1 cellular context compared by ENCODE assay signal in the genomic region with DNA sequence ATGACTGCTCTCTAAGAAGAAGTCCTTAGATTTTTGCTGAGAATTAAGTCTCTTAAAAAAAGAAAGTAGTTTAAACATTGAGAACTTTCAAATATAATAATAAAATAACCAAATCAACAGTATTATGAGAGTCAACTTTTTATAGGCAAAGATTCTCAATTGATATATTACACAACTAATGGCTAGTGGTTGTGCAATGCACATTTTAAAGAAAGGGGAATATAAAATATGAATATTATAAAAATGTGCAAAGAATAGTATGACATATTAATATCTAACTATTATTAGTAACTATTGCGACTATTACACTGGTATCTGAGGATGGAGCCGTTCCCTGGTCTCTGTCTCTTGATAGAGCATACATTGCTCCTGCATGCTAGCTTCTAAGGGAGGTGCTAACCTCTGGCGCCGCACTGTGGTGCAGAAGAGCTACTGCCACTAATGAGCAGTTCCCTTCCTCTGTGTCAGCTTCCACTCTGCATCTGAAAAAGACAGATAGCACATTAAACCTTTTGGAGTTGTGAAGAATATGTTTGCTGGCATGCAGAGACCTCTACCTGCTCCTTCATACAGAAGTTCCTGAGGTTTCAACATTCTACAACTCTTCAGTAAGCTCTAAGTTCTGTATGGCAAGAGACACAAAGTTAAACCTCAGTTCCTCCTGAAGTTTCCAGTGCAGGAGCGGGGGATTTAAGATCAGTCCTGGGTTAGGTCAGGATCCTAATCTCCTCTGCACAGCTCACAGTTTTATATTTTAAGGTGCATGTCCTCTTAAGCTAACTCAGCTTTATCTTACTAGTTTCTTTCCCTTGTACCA.
TF ChIP-seq lines count a peak whose summit lies in the region.

No MANE protein-coding gene starts in this region.

TF ChIP-seq in K562, 482 proteins besides CTCF, POLR2A, EP300 and RAD21 (continued from another document):
- TF ChIP-seq SPI1 (IDR thresholded peaks at IDR 0.05; ENCODE audit: borderline replicate concordance, low read depth, low read length) (peak; percentile 53), JUND (IDR thresholded peaks at IDR 0.05; ENCODE audit: borderline replicate concordance, low read depth, low read length) (0 out of 2 replicates have a peak, but pooled peaks have one; percentile 20), JUND (tag; IDR thresholded peaks at IDR 0.05; ENCODE audit: borderline replicate concordance, low read depth, low read length) (no peak; the same call in 2 of the 3 replicates), CEBPB (tag; IDR thresholded peaks at IDR 0.05) (peak; percentile 88), RCOR1 (IDR thresholded peaks at IDR 0.05; ENCODE audit: borderline replicate concordance in 1 of 2, low read depth in 2 of 2, low read length in 2 of 2) (0 out of 4 replicates have a peak, but pooled peaks of 1 of the 2 experiments have one; percentile 50), NCOA1 (IDR thresholded peaks at IDR 0.05; ENCODE audit: low read depth) (no peak), SMC3 (conservative IDR thresholded peaks at IDR 0.05; ENCODE audit: insufficient read depth, low read depth, low read length) (peak; percentile 83)
- TF ChIP-seq, protein P1, sequence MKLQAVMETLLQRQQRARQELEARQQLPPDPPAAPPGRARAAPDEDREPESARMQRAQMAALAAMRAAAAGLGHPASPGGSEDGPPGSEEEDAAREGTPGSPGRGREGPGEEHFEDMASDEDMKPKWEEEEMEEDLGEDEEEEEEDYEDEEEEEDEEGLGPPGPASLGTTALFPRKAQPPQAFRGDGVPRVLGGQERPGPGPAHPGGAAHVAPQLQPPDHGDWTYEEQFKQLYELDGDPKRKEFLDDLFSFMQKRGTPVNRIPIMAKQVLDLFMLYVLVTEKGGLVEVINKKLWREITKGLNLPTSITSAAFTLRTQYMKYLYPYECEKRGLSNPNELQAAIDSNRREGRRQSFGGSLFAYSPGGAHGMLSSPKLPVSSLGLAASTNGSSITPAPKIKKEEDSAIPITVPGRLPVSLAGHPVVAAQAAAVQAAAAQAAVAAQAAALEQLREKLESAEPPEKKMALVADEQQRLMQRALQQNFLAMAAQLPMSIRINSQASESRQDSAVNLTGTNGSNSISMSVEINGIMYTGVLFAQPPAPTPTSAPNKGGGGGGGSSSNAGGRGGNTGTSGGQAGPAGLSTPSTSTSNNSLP (IDR thresholded peaks at IDR 0.05; ENCODE audit: borderline replicate concordance, low read depth, low read length) = 0 out of 2 replicates have a peak, but pooled peaks have one; percentile 18
- TF ChIP-seq, protein P2, sequence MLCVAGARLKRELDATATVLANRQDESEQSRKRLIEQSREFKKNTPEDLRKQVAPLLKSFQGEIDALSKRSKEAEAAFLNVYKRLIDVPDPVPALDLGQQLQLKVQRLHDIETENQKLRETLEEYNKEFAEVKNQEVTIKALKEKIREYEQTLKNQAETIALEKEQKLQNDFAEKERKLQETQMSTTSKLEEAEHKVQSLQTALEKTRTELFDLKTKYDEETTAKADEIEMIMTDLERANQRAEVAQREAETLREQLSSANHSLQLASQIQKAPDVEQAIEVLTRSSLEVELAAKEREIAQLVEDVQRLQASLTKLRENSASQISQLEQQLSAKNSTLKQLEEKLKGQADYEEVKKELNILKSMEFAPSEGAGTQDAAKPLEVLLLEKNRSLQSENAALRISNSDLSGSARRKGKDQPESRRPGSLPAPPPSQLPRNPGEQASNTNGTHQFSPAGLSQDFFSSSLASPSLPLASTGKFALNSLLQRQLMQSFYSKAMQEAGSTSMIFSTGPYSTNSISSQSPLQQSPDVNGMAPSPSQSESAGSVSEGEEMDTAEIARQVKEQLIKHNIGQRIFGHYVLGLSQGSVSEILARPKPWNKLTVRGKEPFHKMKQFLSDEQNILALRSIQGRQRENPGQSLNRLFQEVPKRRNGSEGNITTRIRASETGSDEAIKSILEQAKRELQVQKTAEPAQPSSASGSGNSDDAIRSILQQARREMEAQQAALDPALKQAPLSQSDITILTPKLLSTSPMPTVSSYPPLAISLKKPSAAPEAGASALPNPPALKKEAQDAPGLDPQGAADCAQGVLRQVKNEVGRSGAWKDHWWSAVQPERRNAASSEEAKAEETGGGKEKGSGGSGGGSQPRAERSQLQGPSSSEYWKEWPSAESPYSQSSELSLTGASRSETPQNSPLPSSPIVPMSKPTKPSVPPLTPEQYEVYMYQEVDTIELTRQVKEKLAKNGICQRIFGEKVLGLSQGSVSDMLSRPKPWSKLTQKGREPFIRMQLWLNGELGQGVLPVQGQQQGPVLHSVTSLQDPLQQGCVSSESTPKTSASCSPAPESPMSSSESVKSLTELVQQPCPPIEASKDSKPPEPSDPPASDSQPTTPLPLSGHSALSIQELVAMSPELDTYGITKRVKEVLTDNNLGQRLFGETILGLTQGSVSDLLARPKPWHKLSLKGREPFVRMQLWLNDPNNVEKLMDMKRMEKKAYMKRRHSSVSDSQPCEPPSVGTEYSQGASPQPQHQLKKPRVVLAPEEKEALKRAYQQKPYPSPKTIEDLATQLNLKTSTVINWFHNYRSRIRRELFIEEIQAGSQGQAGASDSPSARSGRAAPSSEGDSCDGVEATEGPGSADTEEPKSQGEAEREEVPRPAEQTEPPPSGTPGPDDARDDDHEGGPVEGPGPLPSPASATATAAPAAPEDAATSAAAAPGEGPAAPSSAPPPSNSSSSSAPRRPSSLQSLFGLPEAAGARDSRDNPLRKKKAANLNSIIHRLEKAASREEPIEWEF (CRISPR knock-in tag; IDR thresholded peaks at IDR 0.05) = no peak
